In genomic region chr19:8367327-8368001, GRCh38 we compare ENCODE assay signal across 1 cellular context.
TF ChIP-seq lines count a peak whose summit lies in the region.

No MANE protein-coding gene starts in this region.

TF ChIP-seq in HEK293, 187 proteins besides CTCF, POLR2A, EP300 and RAD21 (continued from another document and continues in another):
- TF ChIP-seq ZBTB10 (tag by site-specific recombination; IDR thresholded peaks at IDR 0.05) (peak; percentile 67; the same call in 1 of the 2 replicates), ZNF558 (tag by site-specific recombination; IDR thresholded peaks at IDR 0.05) (no peak), ZNF626 (tag by site-specific recombination; IDR thresholded peaks at IDR 0.05) (no peak), ZNF366 (tag by site-specific recombination; conservative IDR thresholded peaks at IDR 0.05) (peak; percentile 77), ZNF354C (tag by site-specific recombination; IDR thresholded peaks at IDR 0.05; ENCODE audit: borderline replicate concordance, low read depth) (no peak), ZNF146 (tag by site-specific recombination; IDR thresholded peaks at IDR 0.05) (no peak), TRIM28 (IDR thresholded peaks at IDR 0.05; ENCODE audit: borderline replicate concordance, low read length) (no peak), ZNF837 (tag by site-specific recombination; IDR thresholded peaks at IDR 0.05) (no peak), BCL11A (tag by site-specific recombination; IDR thresholded peaks at IDR 0.05; ENCODE audit: low read depth) (no peak), ZEB2 (tag by site-specific recombination; IDR thresholded peaks at IDR 0.05) (peak; percentile 76; the same call in 1 of the 2 replicates), KLF10 (tag by site-specific recombination; IDR thresholded peaks at IDR 0.05) (0 out of 2 replicates have a peak, but pooled peaks have one; percentile 16), ZNF174 (tag by site-specific recombination; IDR thresholded peaks at IDR 0.05) (no peak), ZNF280D (tag by site-specific recombination; IDR thresholded peaks at IDR 0.05) (no peak), ZNF600 (tag by site-specific recombination; IDR thresholded peaks at IDR 0.05) (peak; percentile 85), ZNF324 (tag by site-specific recombination; IDR thresholded peaks at IDR 0.05) (peak; percentile 89), ZNF514 (tag by site-specific recombination; IDR thresholded peaks at IDR 0.05) (no peak), ZNF658 (tag by site-specific recombination; IDR thresholded peaks at IDR 0.05) (0 out of 2 replicates have a peak, but pooled peaks have one; percentile 32), ZXDB (tag by site-specific recombination; IDR thresholded peaks at IDR 0.05) (peak; percentile 75; the same call in 1 of the 2 replicates), SALL2 (tag by site-specific recombination; IDR thresholded peaks at IDR 0.05; ENCODE audit: borderline replicate concordance) (no peak), ZNF202 (tag by site-specific recombination; IDR thresholded peaks at IDR 0.05; ENCODE audit: borderline replicate concordance) (no peak), GLI4 (tag by site-specific recombination; IDR thresholded peaks at IDR 0.05) (no peak), ZNF645 (tag by site-specific recombination; IDR thresholded peaks at IDR 0.05) (no peak), MEIS1 (CRISPR knock-in tag; IDR thresholded peaks at IDR 0.05; ENCODE audit: borderline replicate concordance) (no peak), ZNF121 (tag by site-specific recombination; IDR thresholded peaks at IDR 0.05) (peak; percentile 98), ZNF692 (tag by site-specific recombination; IDR thresholded peaks at IDR 0.05) (peak; percentile 58), MZF1 (tag by site-specific recombination; IDR thresholded peaks at IDR 0.05; ENCODE audit: borderline replicate concordance) (no peak), ZNF843 (tag by site-specific recombination; IDR thresholded peaks at IDR 0.05) (peak; percentile 61; the same call in 1 of the 2 replicates), KLF16 (tag by site-specific recombination; IDR thresholded peaks at IDR 0.05) (peak; percentile 79), SP7 (tag by site-specific recombination; IDR thresholded peaks at IDR 0.05) (peak; percentile 92), KLF8 (tag by site-specific recombination; IDR thresholded peaks at IDR 0.05) (0 out of 2 replicates have a peak, but pooled peaks have one; percentile 41), ZBTB48 (tag by site-specific recombination; IDR thresholded peaks at IDR 0.05) (peak; percentile 68; the same call in 1 of the 2 replicates), ZBTB8A (tag by site-specific recombination; IDR thresholded peaks at IDR 0.05) (no peak; the same call in 1 of the 2 replicates), PBX3 (CRISPR knock-in tag; IDR thresholded peaks at IDR 0.05) (0 out of 2 replicates have a peak, but pooled peaks have one; percentile 72), ZNF112 (tag by site-specific recombination; IDR thresholded peaks at IDR 0.05) (no peak), ZNF426 (tag by site-specific recombination; IDR thresholded peaks at IDR 0.05) (no peak), ZNF707 (tag by site-specific recombination; IDR thresholded peaks at IDR 0.05) (no peak), TCF7L2 (IDR thresholded peaks at IDR 0.05; ENCODE audit: borderline replicate concordance, low read depth, low read length) (no peak), ZNF362 (tag by site-specific recombination; IDR thresholded peaks at IDR 0.05) (no peak), ZNF544 (tag by site-specific recombination; IDR thresholded peaks at IDR 0.05) (no peak), BCL6B (tag by site-specific recombination; IDR thresholded peaks at IDR 0.05) (peak; percentile 84; the same call in 1 of the 2 replicates), ZNF292 (tag by site-specific recombination; IDR thresholded peaks at IDR 0.05; ENCODE audit: borderline replicate concordance, low read depth) (no peak), PRDM4 (tag by site-specific recombination; IDR thresholded peaks at IDR 0.05) (no peak), ATF2 (tag by site-specific recombination; IDR thresholded peaks at IDR 0.05; ENCODE audit: low read depth) (no peak), ZNF48 (tag by site-specific recombination; IDR thresholded peaks at IDR 0.05) (no peak), ZNF26 (tag by site-specific recombination; IDR thresholded peaks at IDR 0.05) (no peak)
